Comparison of ENCODE assay signal across 1 cellular context in genomic region chr5:10522224-10522611, GRCh38.
A peak's percentile ranks its signal among the peaks of the same experiment; 100 is the strongest.
TF ChIP-seq lines count a peak whose summit lies in the region.

No MANE protein-coding gene starts in this region.

TF ChIP-seq in HepG2, 621 proteins besides CTCF, POLR2A, EP300 and RAD21:
- no peak for TF ChIP-seq MTF2 (CRISPR knock-in tag; IDR thresholded peaks at IDR 0.05; ENCODE audit: borderline replicate concordance)
- no peak for TF ChIP-seq SP1 (IDR thresholded peaks at IDR 0.05)
- no peak for TF ChIP-seq SP1 (CRISPR knock-in tag; IDR thresholded peaks at IDR 0.05)
- no peak for TF ChIP-seq MNT (IDR thresholded peaks at IDR 0.05)
- no peak for TF ChIP-seq ZFP36 (IDR thresholded peaks at IDR 0.05; ENCODE audit: borderline replicate concordance, low read depth, low read length, partially characterized antibody)
- no peak for TF ChIP-seq POGK (CRISPR knock-in tag; conservative IDR thresholded peaks at IDR 0.05)
- 0 out of 2 replicates have a peak, but pooled peaks have one; percentile 29 for TF ChIP-seq RBAK (CRISPR knock-in tag; IDR thresholded peaks at IDR 0.05)
